1 cellular context compared by ENCODE assay signal in the genomic region with DNA sequence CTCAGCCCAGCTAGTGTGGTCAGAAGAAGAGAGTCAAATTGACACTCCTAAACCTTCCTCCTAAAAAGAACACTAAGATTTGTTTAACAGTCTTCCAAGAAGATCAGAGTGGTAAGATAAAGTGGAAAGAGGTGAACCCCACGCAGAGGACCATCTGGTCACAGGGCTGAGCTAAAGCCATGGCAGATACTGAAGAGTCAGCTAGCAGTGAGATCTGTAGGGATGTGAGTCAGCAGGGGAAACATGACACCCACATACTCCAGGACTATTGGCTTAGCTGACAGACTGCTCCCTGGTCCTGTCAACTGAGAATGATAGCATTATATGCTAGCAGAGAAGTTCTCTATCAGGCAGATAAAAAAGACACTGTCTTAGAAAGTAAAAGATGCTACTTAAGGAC.
TF ChIP-seq lines count a peak whose summit lies in the region.

No MANE protein-coding gene starts in this region.

TF ChIP-seq in K562, 482 proteins besides CTCF, POLR2A, EP300 and RAD21 (continued from another document):
- TF ChIP-seq TRIM24 (IDR thresholded peaks at IDR 0.05) = 0 out of 4 replicates have a peak, but pooled peaks of 1 of the 2 experiments have one; percentile 37
- TF ChIP-seq, protein P1, sequence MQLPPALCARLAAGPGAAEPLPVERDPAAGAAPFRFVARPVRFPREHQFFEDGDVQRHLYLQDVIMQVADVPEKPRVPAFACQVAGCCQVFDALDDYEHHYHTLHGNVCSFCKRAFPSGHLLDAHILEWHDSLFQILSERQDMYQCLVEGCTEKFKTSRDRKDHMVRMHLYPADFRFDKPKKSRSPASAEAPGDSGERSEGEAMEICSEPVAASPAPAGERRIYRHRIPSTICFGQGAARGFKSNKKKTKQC (CRISPR knock-in tag; IDR thresholded peaks at IDR 0.05) = no peak
- TF ChIP-seq CEBPG (CRISPR knock-in tag; IDR thresholded peaks at IDR 0.05) = no peak
- TF ChIP-seq CEBPG (tag; conservative IDR thresholded peaks at IDR 0.05 in 1 of 2, IDR thresholded peaks at IDR 0.05 in 1 of 2) = no peak
- TF ChIP-seq LARP7 (IDR thresholded peaks at IDR 0.05) = no peak
- TF ChIP-seq, protein P2, sequence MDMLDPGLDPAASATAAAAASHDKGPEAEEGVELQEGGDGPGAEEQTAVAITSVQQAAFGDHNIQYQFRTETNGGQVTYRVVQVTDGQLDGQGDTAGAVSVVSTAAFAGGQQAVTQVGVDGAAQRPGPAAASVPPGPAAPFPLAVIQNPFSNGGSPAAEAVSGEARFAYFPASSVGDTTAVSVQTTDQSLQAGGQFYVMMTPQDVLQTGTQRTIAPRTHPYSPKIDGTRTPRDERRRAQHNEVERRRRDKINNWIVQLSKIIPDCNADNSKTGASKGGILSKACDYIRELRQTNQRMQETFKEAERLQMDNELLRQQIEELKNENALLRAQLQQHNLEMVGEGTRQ (CRISPR knock-in tag; IDR thresholded peaks at IDR 0.05) = no peak
- TF ChIP-seq MCM2 (IDR thresholded peaks at IDR 0.05; ENCODE audit: low read depth) = no peak
- TF ChIP-seq, protein P3, sequence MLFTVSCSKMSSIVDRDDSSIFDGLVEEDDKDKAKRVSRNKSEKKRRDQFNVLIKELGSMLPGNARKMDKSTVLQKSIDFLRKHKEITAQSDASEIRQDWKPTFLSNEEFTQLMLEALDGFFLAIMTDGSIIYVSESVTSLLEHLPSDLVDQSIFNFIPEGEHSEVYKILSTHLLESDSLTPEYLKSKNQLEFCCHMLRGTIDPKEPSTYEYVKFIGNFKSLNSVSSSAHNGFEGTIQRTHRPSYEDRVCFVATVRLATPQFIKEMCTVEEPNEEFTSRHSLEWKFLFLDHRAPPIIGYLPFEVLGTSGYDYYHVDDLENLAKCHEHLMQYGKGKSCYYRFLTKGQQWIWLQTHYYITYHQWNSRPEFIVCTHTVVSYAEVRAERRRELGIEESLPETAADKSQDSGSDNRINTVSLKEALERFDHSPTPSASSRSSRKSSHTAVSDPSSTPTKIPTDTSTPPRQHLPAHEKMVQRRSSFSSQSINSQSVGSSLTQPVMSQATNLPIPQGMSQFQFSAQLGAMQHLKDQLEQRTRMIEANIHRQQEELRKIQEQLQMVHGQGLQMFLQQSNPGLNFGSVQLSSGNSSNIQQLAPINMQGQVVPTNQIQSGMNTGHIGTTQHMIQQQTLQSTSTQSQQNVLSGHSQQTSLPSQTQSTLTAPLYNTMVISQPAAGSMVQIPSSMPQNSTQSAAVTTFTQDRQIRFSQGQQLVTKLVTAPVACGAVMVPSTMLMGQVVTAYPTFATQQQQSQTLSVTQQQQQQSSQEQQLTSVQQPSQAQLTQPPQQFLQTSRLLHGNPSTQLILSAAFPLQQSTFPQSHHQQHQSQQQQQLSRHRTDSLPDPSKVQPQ (CRISPR knock-in tag; IDR thresholded peaks at IDR 0.05; ENCODE audit: borderline replicate concordance) = no peak
- TF ChIP-seq, protein P4, sequence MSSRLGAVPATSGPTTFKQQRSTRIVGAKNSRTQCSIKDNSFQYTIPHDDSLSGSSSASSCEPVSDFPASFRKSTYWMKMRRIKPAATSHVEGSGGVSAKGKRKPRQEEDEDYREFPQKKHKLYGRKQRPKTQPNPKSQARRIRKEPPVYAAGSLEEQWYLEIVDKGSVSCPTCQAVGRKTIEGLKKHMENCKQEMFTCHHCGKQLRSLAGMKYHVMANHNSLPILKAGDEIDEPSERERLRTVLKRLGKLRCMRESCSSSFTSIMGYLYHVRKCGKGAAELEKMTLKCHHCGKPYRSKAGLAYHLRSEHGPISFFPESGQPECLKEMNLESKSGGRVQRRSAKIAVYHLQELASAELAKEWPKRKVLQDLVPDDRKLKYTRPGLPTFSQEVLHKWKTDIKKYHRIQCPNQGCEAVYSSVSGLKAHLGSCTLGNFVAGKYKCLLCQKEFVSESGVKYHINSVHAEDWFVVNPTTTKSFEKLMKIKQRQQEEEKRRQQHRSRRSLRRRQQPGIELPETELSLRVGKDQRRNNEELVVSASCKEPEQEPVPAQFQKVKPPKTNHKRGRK (tag; IDR thresholded peaks at IDR 0.05) = no peak
- no peak for TF ChIP-seq TOE1 (IDR thresholded peaks at IDR 0.05; ENCODE audit: borderline replicate concordance)
- no peak for TF ChIP-seq TOE1 (CRISPR knock-in tag; IDR thresholded peaks at IDR 0.05; ENCODE audit: borderline replicate concordance, low read depth)
- no peak; a peak in 1 of 4 replicates for TF ChIP-seq MAZ (CRISPR knock-in tag; conservative IDR thresholded peaks at IDR 0.05 in 1 of 2, IDR thresholded peaks at IDR 0.05 in 1 of 2)
- TF ChIP-seq GABPB2 (CRISPR knock-in tag; conservative IDR thresholded peaks at IDR 0.05) = no peak
- TF ChIP-seq ZNF232 (CRISPR knock-in tag; IDR thresholded peaks at IDR 0.05) = no peak
